In the genomic region with DNA sequence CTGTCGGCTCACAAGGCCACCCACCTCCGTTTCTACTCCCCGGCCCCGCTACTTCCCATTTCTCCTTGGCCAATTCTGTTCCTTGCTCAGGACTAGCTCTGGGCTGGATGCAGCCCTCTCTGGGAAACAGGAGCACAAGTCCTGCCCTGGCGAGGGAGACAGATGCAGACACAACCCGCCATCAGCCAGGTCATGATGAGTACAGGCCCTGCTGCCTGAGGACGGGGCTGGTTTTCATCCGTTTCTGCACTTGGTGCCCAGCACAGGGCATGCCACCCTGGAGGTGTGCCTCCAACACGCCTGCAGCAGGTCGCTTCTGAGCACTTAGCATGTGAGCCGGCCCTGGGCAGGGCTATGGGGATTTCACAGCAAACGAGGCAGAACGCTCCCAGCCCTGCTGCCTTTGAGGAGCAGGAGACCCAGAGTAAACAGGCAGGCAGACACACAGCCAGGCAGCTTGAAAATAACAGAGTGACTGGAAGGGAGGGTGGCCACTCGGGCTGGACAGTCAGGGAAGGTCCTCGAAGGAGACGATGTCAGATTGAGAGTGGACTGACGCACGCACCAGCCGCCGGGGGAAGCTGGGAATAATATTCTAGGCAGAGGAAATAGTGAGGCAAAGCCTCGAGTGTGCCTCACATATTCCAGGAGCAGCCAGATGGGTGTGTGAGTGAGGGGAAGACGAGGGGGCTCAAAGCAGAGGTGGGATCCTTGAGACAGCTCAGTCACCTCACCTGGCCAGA, we compare ENCODE assay signal across 24 cellular contexts. TPM values are rescaled to one million over a fixed set of nuclear protein-coding genes. Genes with fewer than 3 reads are reported as not detected.
DNase-seq lines count a peak whose midpoint lies in the region; TF ChIP-seq lines count a peak whose summit lies in the region.
"Had no signal": no experiment of that assay in that cellular context is flagged by ENCODE, and none has a peak within 500 bp of the region (broad histone marks: within the 10 kb centered on the region; RNA-seq: fewer than 3 reads in every experiment).

No MANE protein-coding gene starts in this region.

- peak overlapping the region; percentile 40 for H3K27ac Mint-ChIP-seq in neural progenitor cell
- H3K27ac Mint-ChIP-seq: activated naive CD8-positive, alpha-beta T cell treated with anti-CD3 and anti-CD28 coated beads, Interleukin-2, amount 10 ng/mL, durations not matched to agents 7 days and 5 days; activated T-cell treated with anti-CD3 and anti-CD28 coated beads, Interleukin-2, amount 50 U/mL, for 24 hours; CD4-positive, alpha-beta memory T cell; dendritic cell treated with granulocyte-macrophage colony-stimulating factor and Interleukin-4, amounts not matched to agents 40 ng/mL and 50 ng/mL, for 4 days; memory B cell had no signal

- no peaks in the 10 kb centered on the region for H3K36me3 ChIP-seq in neural progenitor cell
- H3K36me3 ChIP-seq in spleen = no peaks in the 10 kb centered on the region
- H3K36me3 ChIP-seq: prostate gland had no signal

- TF ChIP-seq POLR2A in spleen (IDR thresholded peaks at IDR 0.05) = no peak

- H3K4me3 Mint-ChIP-seq in neural progenitor cell = peak overlapping the region; percentile 45
- H3K4me3 Mint-ChIP-seq: activated naive CD8-positive, alpha-beta T cell treated with anti-CD3 and anti-CD28 coated beads, Interleukin-2, amount 10 ng/mL, durations not matched to agents 7 days and 5 days; activated T-cell treated with anti-CD3 and anti-CD28 coated beads, Interleukin-2, amount 50 U/mL, for 24 hours; CD4-positive, alpha-beta memory T cell; dendritic cell treated with granulocyte-macrophage colony-stimulating factor and Interleukin-4, amounts not matched to agents 40 ng/mL and 50 ng/mL, for 4 days; memory B cell had no signal

- no peaks in the 10 kb centered on the region for H3K9me3 Mint-ChIP-seq in neural progenitor cell
- H3K9me3 Mint-ChIP-seq: activated naive CD8-positive, alpha-beta T cell treated with anti-CD3 and anti-CD28 coated beads, Interleukin-2, amount 10 ng/mL, durations not matched to agents 7 days and 5 days; activated T-cell treated with anti-CD3 and anti-CD28 coated beads, Interleukin-2, amount 50 U/mL, for 24 hours; dendritic cell treated with granulocyte-macrophage colony-stimulating factor and Interleukin-4, amounts not matched to agents 40 ng/mL and 50 ng/mL, for 4 days; memory B cell had no signal

- no peaks in the 10 kb centered on the region for H3F3A ChIP-seq in neural progenitor cell (ENCODE audit: low read depth)

- WGBS in spleen, 5 donors = 77 to 86% (median 85%) methylated on average over 22 of the region's 22 CpGs

- H3K9ac ChIP-seq in neural progenitor cell = no peak overlapping the region

- no peaks in the 10 kb centered on the region for H3K27me3 ChIP-seq in neural progenitor cell
- no peaks in the 10 kb centered on the region for H3K27me3 ChIP-seq in spleen (replicated peaks in 1 of 7)

- TF ChIP-seq CTCF in VCaP (conservative IDR thresholded peaks at IDR 0.05) (no peak), neural progenitor cell (IDR thresholded peaks at IDR 0.05) (no peak), spleen (IDR thresholded peaks at IDR 0.05 in 8 of 11, conservative IDR thresholded peaks at IDR 0.05 in 3 of 11) (no peak)

- H3K27ac ChIP-seq in VCaP (peak overlapping the region; percentile 10), neural progenitor cell (no peak overlapping the region), spleen (no peak overlapping the region)
- H3K27ac ChIP-seq: prostate gland, SK-N-MC had no signal

- H2AFZ ChIP-seq in neural progenitor cell (replicated peaks) = no peak overlapping the region

- H4K20me1 ChIP-seq in neural progenitor cell (ENCODE audit: low read depth) = peaks cover 2% of the 10 kb centered on the region

- no peak overlapping the region for H3K4me3 ChIP-seq in neural progenitor cell
- H3K4me3 ChIP-seq in spleen = no peak overlapping the region
- H3K4me3 ChIP-seq: prostate gland, SK-N-MC had no signal

- DNase-seq in DMS53 (lab: John Stamatoyannopoulos, UW) = peak; percentile 41
- DNase-seq in DMS53 treated with DMSO at 0.1 percent for 48 hours (lab: John Stamatoyannopoulos, UW; ENCODE audit: unreplicated experiment) = no peak
- DNase-seq in NCI-H187 (lab: John Stamatoyannopoulos, UW) = peak; percentile 77 to 83
- no peak for DNase-seq in neural progenitor cell (ENCODE audit: low spot score)
- no peak for DNase-seq in spleen
- DNase-seq in NCI-H1930 (lab: John Stamatoyannopoulos, UW) = no peak
- no peak for DNase-seq in dermis blood vessel endothelial cell
- DNase-seq: activated CD4-positive, alpha-beta T cell treated with anti-CD3 and anti-CD28 coated beads for 48 hours; activated gamma-delta T cell; activated naive CD8-positive, alpha-beta T cell treated with anti-CD3 and anti-CD28 coated beads, Interleukin-2, amount 10 ng/mL, durations not matched to agents 7 days and 5 days; activated T-cell treated with anti-CD3 and anti-CD28 coated beads, Interleukin-2, amount 50 U/mL, for 24 hours; CD4-positive, alpha-beta memory T cell; central memory CD4-positive, alpha-beta T cell; NCI-H1436 treated with DMSO at 0.1 percent for 48 hours; RPMI8226; stimulated activated CD4-positive, alpha-beta T cell treated with anti-CD3 and anti-CD28 coated beads, Interleukin-15, amount 100 ng/mL, for 24 hours; stimulated activated naive CD4-positive, alpha-beta T cell; T-helper 2 cell had no signal

- peaks cover 36% of the 10 kb centered on the region for H3K4me1 Mint-ChIP-seq in neural progenitor cell
- H3K4me1 Mint-ChIP-seq: activated naive CD8-positive, alpha-beta T cell treated with anti-CD3 and anti-CD28 coated beads, Interleukin-2, amount 10 ng/mL, durations not matched to agents 7 days and 5 days; CD4-positive, alpha-beta memory T cell; memory B cell had no signal

- H3K4me1 ChIP-seq in neural progenitor cell (no peaks in the 10 kb centered on the region), spleen (peaks cover 0 to 27% (median 10%) of the 10 kb centered on the region in 6 donors)
- H3K4me1 ChIP-seq: prostate gland had no signal

- H3K27me3 Mint-ChIP-seq in neural progenitor cell (ENCODE audit: insufficient read depth, low read depth) = peaks cover 4% of the 10 kb centered on the region
- H3K27me3 Mint-ChIP-seq: activated naive CD8-positive, alpha-beta T cell treated with anti-CD3 and anti-CD28 coated beads, Interleukin-2, amount 10 ng/mL, durations not matched to agents 7 days and 5 days; activated T-cell treated with anti-CD3 and anti-CD28 coated beads, Interleukin-2, amount 50 U/mL, for 24 hours had no signal

- intact Hi-C loops in spleen (cut with DNase I; ENCODE audit: low total_unique reads) = no loop called here

- H3K79me2 ChIP-seq in neural progenitor cell (ENCODE audit: low read depth) = no peaks in the 10 kb centered on the region

- H3K9me3 ChIP-seq in neural progenitor cell (ENCODE audit: low read depth) = no peaks in the 10 kb centered on the region
- H3K9me3 ChIP-seq in spleen = no peaks in the 10 kb centered on the region
- H3K9me3 ChIP-seq: prostate gland had no signal

- no peaks in the 10 kb centered on the region for H3K36me3 Mint-ChIP-seq in neural progenitor cell
- H3K36me3 Mint-ChIP-seq: activated naive CD8-positive, alpha-beta T cell treated with anti-CD3 and anti-CD28 coated beads, Interleukin-2, amount 10 ng/mL, durations not matched to agents 7 days and 5 days; CD4-positive, alpha-beta memory T cell; memory B cell had no signal

- no peak overlapping the region for H3K4me2 ChIP-seq in neural progenitor cell

RNA-seq across cellular contexts. Expression of a gene that starts 21.2 kb away (rescaled TPM):
- total RNA-seq in neural progenitor cell (ENCODE audit: low replicate concordance) = 2.9 and 13.8 TPM in 2 replicates
- 10 to 100 TPM; 12.9 to 88.7 (median 34.9) TPM for total RNA-seq in spleen
- 10 to 100 TPM in 1 of 3 donors, 1 to 10 TPM in 2; 1.7 to 13.5 (median 2.9) TPM for polyA plus RNA-seq in spleen
- total RNA-seq in dermis blood vessel endothelial cell = 0.51 TPM in 1 of 2 replicates, not detected in the other
- total RNA-seq: activated CD8-positive, alpha-beta memory T cell treated with anti-CD3 and anti-CD28 coated beads for 36 hours; activated naive CD8-positive, alpha-beta T cell treated with anti-CD3 and anti-CD28 coated beads, Interleukin-2, amount 10 ng/mL, durations not matched to agents 7 days and 5 days; CD4-positive, alpha-beta memory T cell had no signal
- polyA plus RNA-seq: CD4-positive, alpha-beta memory T cell had no signal

Comparison
In these comparisons a context has a peak if more than half of its experiments do, and no peak if none do; other contexts are left out.
1. DNase-seq: peak in DMS53 (single experiment) and NCI-H187 (2 of 2); none in DMS53 treated with DMSO at 0.1 percent for 48 hours (single experiment), neural progenitor cell (single experiment), spleen (single experiment), NCI-H1930 (0 of 2) and dermis blood vessel endothelial cell (single experiment).